In the genomic region with DNA sequence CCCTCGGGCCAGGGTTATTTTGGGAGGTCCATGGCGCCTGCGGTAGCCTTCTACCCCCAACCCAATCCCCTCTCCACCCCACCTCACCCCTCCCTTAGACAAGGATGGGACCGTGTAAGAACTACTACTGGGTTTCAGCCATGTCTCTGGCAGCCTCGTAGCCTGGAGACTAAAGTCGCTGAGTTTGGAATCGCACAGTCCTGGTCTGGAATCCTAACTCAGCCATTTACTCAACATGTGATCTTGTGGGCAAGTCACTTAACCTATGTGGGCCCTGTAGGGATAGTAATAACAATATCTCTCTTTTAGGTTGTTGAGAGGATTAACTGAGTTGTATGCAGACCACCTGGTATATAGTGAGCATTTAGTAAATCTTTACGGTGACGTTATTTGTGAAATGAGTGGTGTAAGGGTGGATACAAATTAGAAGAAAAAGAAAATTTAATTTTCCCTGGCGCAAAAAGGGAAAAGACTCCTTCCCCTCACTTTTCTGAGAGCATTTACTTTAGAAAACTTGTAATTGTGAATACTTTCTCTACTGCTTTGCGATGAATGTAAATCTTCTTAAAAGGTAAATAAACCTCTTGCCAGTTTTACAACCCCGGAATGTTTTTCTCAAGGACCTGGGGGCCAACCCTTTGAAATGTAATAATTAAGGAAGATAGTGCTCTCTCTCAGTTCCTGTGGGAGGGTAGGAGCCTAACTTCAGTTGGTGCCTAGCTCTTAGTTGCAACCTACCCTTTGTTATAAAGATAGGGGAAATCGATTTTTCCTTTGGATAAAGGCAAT, we compare ENCODE assay signal across 8 cellular contexts. TPM values are rescaled to one million over a fixed set of nuclear protein-coding genes. Genes with fewer than 3 reads are reported as not detected.
DNase-seq lines count a peak whose midpoint lies in the region; FAIRE-seq and TF ChIP-seq lines count a peak whose summit lies in the region.

No MANE protein-coding gene starts in this region.

- peak overlapping the region; percentile 97 for H3K4me3 Mint-ChIP-seq in astrocyte (ENCODE audit: unreplicated experiment)

- H3K9ac ChIP-seq in astrocyte (ENCODE audit: low read length) (peak overlapping the region; percentile 95), kidney (ENCODE audit: low read length in 2 of 2) (peak overlapping the region; percentile 78 to 95)

- no peak for TF ChIP-seq CTCF in astrocyte (IDR thresholded peaks at IDR 0.05; ENCODE audit: insufficient read depth, low read depth, low read length)
- no peak for TF ChIP-seq CTCF in kidney (IDR thresholded peaks at IDR 0.05; ENCODE audit: borderline replicate concordance, extremely low read depth, insufficient read depth)

- H2AFZ ChIP-seq in astrocyte (ENCODE audit: low read depth, low read length) = peak overlapping the region; percentile 94

- H3K4me3 ChIP-seq in astrocyte (ENCODE audit: insufficient read depth, low read depth, low read length) (peak overlapping the region; percentile 97), kidney (ENCODE audit: low read length in 2 of 2) (peak overlapping the region; percentile 91 to 97)

- intact Hi-C loops in kidney (cut with DNase I) = no loop called here

- no peaks in the 10 kb centered on the region for H3K27me3 ChIP-seq in astrocyte (ENCODE audit: insufficient read depth, low read length)

- no peak for TF ChIP-seq POLR2A in GM12891 (IDR thresholded peaks at IDR 0.05; ENCODE audit: low read depth, low read length)
- no peak for TF ChIP-seq POLR2A in H54 (IDR thresholded peaks at IDR 0.05; ENCODE audit: low read depth, low read length)

- peaks cover 2% of the 10 kb centered on the region for H3K36me3 Mint-ChIP-seq in astrocyte (ENCODE audit: low read depth, unreplicated experiment)

- H3K9me3 Mint-ChIP-seq in astrocyte (ENCODE audit: unreplicated experiment) = no peaks in the 10 kb centered on the region

- peaks cover 2% of the 10 kb centered on the region for H3K27me3 Mint-ChIP-seq in astrocyte (ENCODE audit: low read depth, unreplicated experiment)

- H3K27ac ChIP-seq in astrocyte (ENCODE audit: low read depth, low read length) (peak overlapping the region; percentile 84), kidney (ENCODE audit: low read depth in 2 of 2, low read length in 2 of 2) (peak overlapping the region; percentile 95 to 96)

- H4K20me1 ChIP-seq in astrocyte (ENCODE audit: insufficient read depth, low read length) = no peaks in the 10 kb centered on the region

- DNase-seq in GM12891 (ENCODE audit: insufficient read length, low spot score) (no peak), H54 (ENCODE audit: insufficient read length, low spot score) (peak; percentile 32), NCI-H146 (lab: John Stamatoyannopoulos, UW) (peak; percentile 87), astrocyte (ENCODE audit: low read depth) (peak; percentile 10), kidney (no peak), stromal cell of bone marrow (ENCODE audit: low read depth) (peak; percentile 10), globus pallidus (ENCODE audit: low spot score) (no peak)
- no peak for DNase-seq in activated CD8-positive, alpha-beta memory T cell treated with anti-CD3 and anti-CD28 coated beads, Interleukin-2, amount 50 U/mL, for 4 hours

- H3K27ac Mint-ChIP-seq in astrocyte (ENCODE audit: unreplicated experiment) = peak overlapping the region; percentile 99

- peaks cover 5% of the 10 kb centered on the region for H3K4me1 Mint-ChIP-seq in astrocyte (ENCODE audit: low read depth, unreplicated experiment)

- peak overlapping the region; percentile 96 for H3K4me2 ChIP-seq in astrocyte (ENCODE audit: low read length)

- FAIRE-seq in GM12891 (lab: Jason Lieb, UNC) = peak; percentile 20
- no peak for FAIRE-seq in H54 (lab: Jason Lieb, UNC)
- FAIRE-seq in astrocyte (lab: Jason Lieb, UNC) = no peak
- no peak for FAIRE-seq in kidney (lab: Jason Lieb, UNC)

- H3K9me3 ChIP-seq in astrocyte (ENCODE audit: insufficient read depth, low read depth, low read length) (no peaks in the 10 kb centered on the region), kidney (ENCODE audit: control insufficient read depth in 1 of 2, low read length in 2 of 2) (no peaks in the 10 kb centered on the region)

- H3K79me2 ChIP-seq in astrocyte (ENCODE audit: insufficient read depth, low read length) = peaks cover 17% of the 10 kb centered on the region

- H3K36me3 ChIP-seq in astrocyte (ENCODE audit: insufficient read depth, low read length) (peaks cover 16% of the 10 kb centered on the region), kidney (ENCODE audit: control insufficient read depth in 1 of 2, insufficient read depth in 2 of 2, low read length in 2 of 2) (peaks cover 8 to 16% of the 10 kb centered on the region in 2 donors)

- H3K4me1 ChIP-seq in astrocyte (ENCODE audit: insufficient read depth, low read length) = peaks cover 11% of the 10 kb centered on the region
- peaks cover 3 to 4% of the 10 kb centered on the region in 2 donors for H3K4me1 ChIP-seq in kidney (ENCODE audit: control insufficient read depth in 1 of 2, insufficient read depth in 1 of 2, low read depth in 1 of 2, low read length in 2 of 2)

TF ChIP-seq in GM12891, 5 proteins besides CTCF, POLR2A, EP300 and RAD21:
- no peak for TF ChIP-seq PAX5 (IDR thresholded peaks at IDR 0.05; ENCODE audit: insufficient read depth, low read length, severe bottlenecking)
- TF ChIP-seq SPI1 (IDR thresholded peaks at IDR 0.05; ENCODE audit: low read depth, low read length) = no peak
- no peak for TF ChIP-seq TAF1 (IDR thresholded peaks at IDR 0.05; ENCODE audit: low read depth, low read length)
- TF ChIP-seq POLR2AphosphoS5 (IDR thresholded peaks at IDR 0.05; ENCODE audit: low read depth, low read length) = no peak
- TF ChIP-seq POU2F2 (IDR thresholded peaks at IDR 0.05; ENCODE audit: low read depth, low read length) = no peak

RNA-seq across cellular contexts. Expression of gene MRPS15, which starts 0.6 kb away (rescaled TPM):
- polyA plus RNA-seq in GM12891 (2012; ENCODE audit: low read depth, missing spikeins) = 98.8 TPM
- 66.0 and 70.9 TPM in 2 replicates for total RNA-seq in astrocyte
- 48.1 TPM for total RNA-seq in kidney
- 160 TPM for polyA plus RNA-seq in kidney (ENCODE audit: insufficient read depth, low read depth, low replicate concordance)

RNA-seq across cellular contexts. Expression of gene OSCP1, which starts 14.5 kb away (rescaled TPM):
- 2.6 TPM for polyA plus RNA-seq in GM12891 (2012; ENCODE audit: low read depth, missing spikeins)
- 4.2 and 6.3 TPM in 2 replicates for total RNA-seq in astrocyte
- total RNA-seq in kidney = 22.0 TPM
- 27.8 TPM for polyA plus RNA-seq in kidney (ENCODE audit: insufficient read depth, low read depth, low replicate concordance)

RNA-seq across cellular contexts. Expression of gene CSF3R, which starts 17.9 kb away (rescaled TPM):
- polyA plus RNA-seq in GM12891 (2012; ENCODE audit: low read depth, missing spikeins) = 0.19 TPM
- 0.20 and 0.22 TPM in 2 replicates for total RNA-seq in astrocyte
- total RNA-seq in kidney = 13.3 TPM
- 1.4 TPM for polyA plus RNA-seq in kidney (ENCODE audit: insufficient read depth, low read depth, low replicate concordance)

Comparison
In these comparisons a context has a peak if more than half of its experiments do, and no peak if none do; other contexts are left out.
1. DNase-seq: peak in H54 (single experiment), NCI-H146 (single experiment), astrocyte (single experiment) and stromal cell of bone marrow (single experiment); none in GM12891 (single experiment), kidney (single experiment), globus pallidus (single experiment) and activated CD8-positive, alpha-beta memory T cell treated with anti-CD3 and anti-CD28 coated beads, Interleukin-2, amount 50 U/mL, for 4 hours (single experiment).
2. RNA of gene CSF3R, which starts 17.9 kb away (total RNA-seq): 13.3 TPM in kidney (single experiment); 0.20 to 0.22 TPM in astrocyte; every median in the first group is over 10 times any median in the second.